18 cellular contexts compared by ENCODE assay signal in the genomic region with DNA sequence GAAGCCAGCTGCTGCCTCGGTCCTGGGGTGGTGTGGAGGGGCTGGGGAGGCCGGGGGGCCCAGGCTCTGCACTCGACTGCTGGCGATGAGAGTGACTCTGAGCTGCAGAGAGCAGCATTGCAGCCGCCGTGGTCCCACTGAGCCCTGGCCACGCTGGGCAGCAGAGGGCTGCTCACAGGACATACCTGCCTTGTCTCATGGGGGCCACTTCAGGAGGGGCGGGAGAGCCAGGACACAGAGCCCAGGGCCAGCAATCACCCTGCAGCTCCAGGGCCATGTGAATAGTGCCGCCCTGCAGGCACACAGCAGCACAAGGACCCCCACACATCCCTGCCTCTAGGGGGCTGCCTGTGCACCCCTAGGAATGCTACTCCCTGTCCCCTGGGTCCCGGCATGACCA.
DNase-seq lines count a peak whose midpoint lies in the region; ATAC-seq and TF ChIP-seq lines count a peak whose summit lies in the region.
"Had no signal": no experiment of that assay in that cellular context is flagged by ENCODE, and none has a peak within 500 bp of the region (broad histone marks: within the 10 kb centered on the region; RNA-seq: fewer than 3 reads in every experiment).

No MANE protein-coding gene starts in this region.

- no peaks in the 10 kb centered on the region for H3K79me2 ChIP-seq in OCI-LY7 (ENCODE audit: insufficient read depth, low read depth, low read length)

- H4K20me1 ChIP-seq in OCI-LY7 (ENCODE audit: insufficient read depth, low read length) = no peaks in the 10 kb centered on the region

- BruUV-seq in OCI-LY7 (replicated peaks; lab: Mats Ljungman, UMichigan) = no TSS peak

- H3K9me3 ChIP-seq in left ventricle myocardium inferior (replicated peaks) (no peaks in the 10 kb centered on the region), OCI-LY7 (ENCODE audit: low read length) (no peaks in the 10 kb centered on the region), vagina (no peaks in the 10 kb centered on the region)
- H3K9me3 ChIP-seq: SJSA1 had no signal

- H3K27ac ChIP-seq in left ventricle myocardium inferior (replicated peaks) = no peak overlapping the region
- H3K27ac ChIP-seq in OCI-LY7 (ENCODE audit: low read depth, low read length, poor library complexity, severe bottlenecking) = no peak overlapping the region
- H3K27ac ChIP-seq in vagina = peak overlapping the region; percentile 10
- H3K27ac ChIP-seq: HL-60, SJSA1 had no signal

- POLR2A ChIA-PET in OCI-LY7 (lab: Charles Lee) = no interaction called here

- no peak overlapping the region for H3K4me2 ChIP-seq in OCI-LY7 (ENCODE audit: low read length)

- no peak overlapping the region for H3K4me3 Mint-ChIP-seq in endothelial cell (ENCODE audit: unreplicated experiment)
- H3K4me3 Mint-ChIP-seq: CD14-positive monocyte had no signal

- intact Hi-C loops in left ventricle myocardium superior (cut with micrococcal nuclease) = loop anchor here (10.0 kb wide), 1 partner anchor 58 kb away; no protein-coding TSS in a partner anchor
- intact Hi-C loops in left ventricle myocardium inferior (cut with micrococcal nuclease) = no loop called here
- intact Hi-C loops in OCI-LY7 (cut with micrococcal nuclease; ENCODE audit: unreplicated experiment) = loop anchor here (10.0 kb wide), 1 partner anchor 408 kb away; no protein-coding TSS in a partner anchor
- intact Hi-C loops in vagina (cut with DNase I) = no loop called here

- no peaks in the 10 kb centered on the region for H3K36me3 ChIP-seq in left ventricle myocardium inferior
- 0 out of 2 replicates have a peak, but pooled peaks cover 3% of the 10 kb centered on the region for H3K36me3 ChIP-seq in OCI-LY7 (ENCODE audit: insufficient read depth, low read length)
- no peaks in the 10 kb centered on the region for H3K36me3 ChIP-seq in vagina

- no peak overlapping the region for H3K4me3 ChIP-seq in left ventricle myocardium inferior
- no peak overlapping the region for H3K4me3 ChIP-seq in OCI-LY7 (ENCODE audit: low read depth, low read length, poor library complexity, severe bottlenecking)
- no peak overlapping the region for H3K4me3 ChIP-seq in vagina
- H3K4me3 ChIP-seq: SJSA1 had no signal

- no peaks in the 10 kb centered on the region for H3K9me3 Mint-ChIP-seq in endothelial cell (ENCODE audit: unreplicated experiment)

- peaks cover 76% of the 10 kb centered on the region for H3K4me1 ChIP-seq in left ventricle myocardium inferior
- peaks cover 9% of the 10 kb centered on the region for H3K4me1 ChIP-seq in OCI-LY7 (ENCODE audit: insufficient read depth, low read length, poor library complexity, severe bottlenecking)
- peaks cover 46% of the 10 kb centered on the region for H3K4me1 ChIP-seq in vagina

- CTCF ChIA-PET in OCI-LY7 (lab: Charles Lee; ENCODE audit: unreplicated experiment) = no interaction called here

- H3K9me2 ChIP-seq in OCI-LY7 (ENCODE audit: insufficient read depth, low read length) = no peaks in the 10 kb centered on the region

- H3K36me3 Mint-ChIP-seq in endothelial cell (ENCODE audit: low read depth, unreplicated experiment) = peaks cover 11% of the 10 kb centered on the region

- peaks cover 37% of the 10 kb centered on the region for H3K4me1 Mint-ChIP-seq in endothelial cell (ENCODE audit: unreplicated experiment)

- ATAC-seq in left ventricle myocardium superior = no peak

- no peak for TF ChIP-seq POLR2A in vagina (IDR thresholded peaks at IDR 0.05)

- H2AFZ ChIP-seq in OCI-LY7 (ENCODE audit: low read length) = no peak overlapping the region

- H3K27ac Mint-ChIP-seq in endothelial cell (ENCODE audit: unreplicated experiment) = peak overlapping the region; percentile 75

- no peaks in the 10 kb centered on the region for H3K27me3 ChIP-seq in left ventricle myocardium inferior (ENCODE audit: low read depth)
- H3K27me3 ChIP-seq in vagina = no peaks in the 10 kb centered on the region
- H3K27me3 ChIP-seq: SJSA1 had no signal

- DNase-seq in left ventricle myocardium superior = peak; percentile 23
- no peak for DNase-seq in left ventricle myocardium inferior
- DNase-seq in OCI-LY7 (ENCODE audit: low spot score) = no peak
- no peak for DNase-seq in endothelial cell (ENCODE audit: low spot score)
- DNase-seq in vagina (ENCODE audit: extremely low spot score in 2 of 2) = no peak
- DNase-seq in NCI-H510A treated with DMSO at 0.1 percent for 48 hours (lab: John Stamatoyannopoulos, UW) = no peak
- no peak for DNase-seq in NCI-H146 treated with DMSO at 0.1 percent for 48 hours (lab: John Stamatoyannopoulos, UW; ENCODE audit: unreplicated experiment)
- no peak for DNase-seq in T-helper 2 cell
- DNase-seq: COR-L47, DMS153, EL, NCI-H1105 treated with DMSO at 0.1 percent for 48 hours, NCI-H187, NCI-H345, NCI-H69 had no signal

- TF ChIP-seq CTCF in left ventricle myocardium inferior (IDR thresholded peaks at IDR 0.05; ENCODE audit: borderline replicate concordance) (no peak), OCI-LY7 (conservative IDR thresholded peaks at IDR 0.05; ENCODE audit: low read length) (peak; percentile 40; the same call in 1 of the 2 replicates), endothelial cell (IDR thresholded peaks at IDR 0.05; ENCODE audit: unreplicated experiment) (no peak), vagina (IDR thresholded peaks at IDR 0.05) (no peak)

- peaks cover 19% of the 10 kb centered on the region for H3K27me3 Mint-ChIP-seq in endothelial cell (ENCODE audit: unreplicated experiment)

Comparison
In these comparisons a context has a peak if more than half of its experiments do, and no peak if none do; other contexts are left out.
1. intact Hi-C loops: an anchor here in left ventricle myocardium superior (10.0 kb wide) and OCI-LY7 (10.0 kb wide); none called in left ventricle myocardium inferior and vagina.